In genomic region chr3:171824824-171825221, GRCh38 we compare ENCODE assay signal across 14 cellular contexts. TPM values are rescaled to one million over a fixed set of nuclear protein-coding genes. Genes with fewer than 3 reads are reported as not detected.
DNase-seq lines count a peak whose midpoint lies in the region; ATAC-seq, FAIRE-seq and TF ChIP-seq lines count a peak whose summit lies in the region.
"Had no signal": no experiment of that assay in that cellular context is flagged by ENCODE, and none has a peak within 500 bp of the region (broad histone marks: within the 10 kb centered on the region; RNA-seq: fewer than 3 reads in every experiment).

No MANE protein-coding gene starts in this region.

- H3K36me3 ChIP-seq in ACC112 (ENCODE audit: insufficient read depth, low read length) (no peaks in the 10 kb centered on the region), bronchial epithelial cell (ENCODE audit: control insufficient read depth, insufficient read depth, low read length) (no peaks in the 10 kb centered on the region), muscle layer of duodenum (ENCODE audit: control insufficient read depth in 1 of 2, insufficient read depth in 2 of 2, low read length in 2 of 2) (no peaks in the 10 kb centered on the region)
- H3K36me3 ChIP-seq: BE2C had no signal

- no peak for ATAC-seq in GM21723 (IDR thresholded peaks at IDR 0.05; ENCODE audit: unreplicated experiment)
- no peak for ATAC-seq in natural killer cell treated with Interleukin-12 subunit alpha and Interleukin-12 subunit beta and Interleukin-15 and Interleukin-18, amount 100 ng/mL, for 72 hours

- no peaks in the 10 kb centered on the region for H3K36me3 Mint-ChIP-seq in natural killer cell treated with Interleukin-12 subunit alpha and Interleukin-12 subunit beta and Interleukin-15 and Interleukin-18, amount 100 ng/mL, for 72 hours
- H3K36me3 Mint-ChIP-seq: activated naive CD8-positive, alpha-beta T cell had no signal

- no peak overlapping the region for H3K27ac Mint-ChIP-seq in natural killer cell treated with Interleukin-12 subunit alpha and Interleukin-12 subunit beta and Interleukin-15 and Interleukin-18, amount 100 ng/mL, for 72 hours
- H3K27ac Mint-ChIP-seq: activated naive CD8-positive, alpha-beta T cell had no signal

- intact Hi-C loops in posterior cingulate gyrus (cut with DNase I): no loop called here

- no peak for TF ChIP-seq CTCF in bronchial epithelial cell (IDR thresholded peaks at IDR 0.05; ENCODE audit: insufficient read depth, low read length, severe bottlenecking)

- H3K9me3 ChIP-seq in muscle layer of duodenum (ENCODE audit: control insufficient read depth in 1 of 2, low read length in 2 of 2): no peaks in the 10 kb centered on the region
- H3K9me3 ChIP-seq: BE2C had no signal

- no peak for FAIRE-seq in bronchial epithelial cell (lab: Jason Lieb, UNC)

- DNase-seq in HPDE6-E6E7 (ENCODE audit: extremely low spot score) (peak; percentile 43), bronchial epithelial cell (ENCODE audit: low read depth) (peak; percentile 79), NCI-H1092 (lab: John Stamatoyannopoulos, UW) (no peak), posterior cingulate gyrus (no peak)
- DNase-seq in natural killer cell treated with Interleukin-12 subunit alpha and Interleukin-12 subunit beta and Interleukin-15 and Interleukin-18, amount 100 ng/mL, for 72 hours (ENCODE audit: low spot score): no peak
- DNase-seq: BE2C; effector CD8-positive, alpha-beta T cell; T1000 had no signal

- H2AFZ ChIP-seq in ACC112 (ENCODE audit: low read length, unreplicated experiment): no peak overlapping the region

- H3K27me3 ChIP-seq in ACC112 (ENCODE audit: insufficient read depth, low read length) (no peaks in the 10 kb centered on the region), bronchial epithelial cell (ENCODE audit: control insufficient read depth, insufficient read depth, low read length) (no peaks in the 10 kb centered on the region), muscle layer of duodenum (ENCODE audit: low read depth, low read length) (no peaks in the 10 kb centered on the region)
- H3K27me3 ChIP-seq: BE2C had no signal

- H3K9me3 Mint-ChIP-seq in natural killer cell treated with Interleukin-12 subunit alpha and Interleukin-12 subunit beta and Interleukin-15 and Interleukin-18, amount 100 ng/mL, for 72 hours: no peaks in the 10 kb centered on the region

- no peak overlapping the region for H3K4me3 Mint-ChIP-seq in natural killer cell treated with Interleukin-12 subunit alpha and Interleukin-12 subunit beta and Interleukin-15 and Interleukin-18, amount 100 ng/mL, for 72 hours
- H3K4me3 Mint-ChIP-seq: activated naive CD8-positive, alpha-beta T cell had no signal

- H3K4me3 ChIP-seq in ACC112 (ENCODE audit: low read depth, low read length) (no peak overlapping the region), bronchial epithelial cell (ENCODE audit: low read depth, low read length) (no peak overlapping the region), muscle layer of duodenum (ENCODE audit: low read depth in 1 of 2, low read length in 2 of 2) (no peak overlapping the region)

- peaks cover 7 to 8% of the 10 kb centered on the region in 2 donors for H3K27me3 Mint-ChIP-seq in natural killer cell treated with Interleukin-12 subunit alpha and Interleukin-12 subunit beta and Interleukin-15 and Interleukin-18, amount 100 ng/mL, for 72 hours

- H3K27ac ChIP-seq in ACC112 (ENCODE audit: low read depth, low read length) (peak overlapping the region; percentile 84), muscle layer of duodenum (ENCODE audit: low read length) (peak overlapping the region; percentile 53)

- peaks cover 22 to 25% of the 10 kb centered on the region in 2 donors for H3K4me1 Mint-ChIP-seq in natural killer cell treated with Interleukin-12 subunit alpha and Interleukin-12 subunit beta and Interleukin-15 and Interleukin-18, amount 100 ng/mL, for 72 hours (ENCODE audit: low read depth in 2 of 2)

- H3K4me1 ChIP-seq in ACC112 (ENCODE audit: control insufficient read depth, insufficient read depth, low read length, unreplicated experiment) (peaks cover 34% of the 10 kb centered on the region), muscle layer of duodenum (ENCODE audit: control insufficient read depth in 1 of 2, insufficient read depth in 2 of 2, low read length in 2 of 2) (peaks cover 0 to 10% of the 10 kb centered on the region in 2 donors)

- H3K79me2 ChIP-seq in ACC112 (ENCODE audit: control insufficient read depth, insufficient read depth, low read length, unreplicated experiment): no peaks in the 10 kb centered on the region

RNA-seq across cellular contexts. Expression of gene PLD1, which starts 14.5 kb away (rescaled TPM):
- 10.5 and 20.0 TPM in 2 replicates for total RNA-seq in bronchial epithelial cell
- total RNA-seq in natural killer cell treated with Interleukin-12 subunit alpha and Interleukin-12 subunit beta and Interleukin-15 and Interleukin-18, amount 100 ng/mL, for 72 hours: 1 to 10 TPM; 5.4 to 7.7 TPM

RNA-seq across cellular contexts. Expression of gene TMEM212, which starts 18.3 kb away (rescaled TPM):
- not detected in 2 replicates for total RNA-seq in bronchial epithelial cell
- not detected for total RNA-seq in natural killer cell treated with Interleukin-12 subunit alpha and Interleukin-12 subunit beta and Interleukin-15 and Interleukin-18, amount 100 ng/mL, for 72 hours
- total RNA-seq: mononuclear cell, sciatic nerve had no signal

Comparison
In these comparisons a context has a peak if more than half of its experiments do, and no peak if none do; other contexts are left out.
1. DNase-seq: peak in HPDE6-E6E7 (single experiment) and bronchial epithelial cell (single experiment); none in NCI-H1092 (single experiment), natural killer cell treated with Interleukin-12 subunit alpha and Interleukin-12 subunit beta and Interleukin-15 and Interleukin-18, amount 100 ng/mL, for 72 hours (single experiment) and posterior cingulate gyrus (0 of 10).